12 cellular contexts compared by ENCODE assay signal in the genomic region with DNA sequence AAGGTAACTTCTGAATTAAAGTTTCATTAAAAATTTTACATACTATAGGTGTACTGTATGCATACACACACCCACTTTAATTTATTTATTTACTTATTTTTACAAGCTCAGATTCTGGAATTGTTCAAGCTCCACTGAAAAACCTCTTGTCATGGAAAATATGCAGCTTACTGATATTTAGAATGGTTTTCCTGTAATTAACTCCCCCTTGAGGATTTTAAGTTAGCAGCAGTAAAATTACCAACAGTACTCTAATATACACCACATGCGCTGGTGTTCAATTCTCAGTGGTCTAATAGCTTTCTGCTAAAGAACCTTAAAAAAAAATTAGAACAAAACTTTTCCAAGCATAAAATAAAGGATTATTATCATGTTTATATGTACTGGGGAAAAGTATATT. TPM values are rescaled to one million over a fixed set of nuclear protein-coding genes. Genes with fewer than 3 reads are reported as not detected.
DNase-seq lines count a peak whose midpoint lies in the region; ATAC-seq and TF ChIP-seq lines count a peak whose summit lies in the region.
"Had no signal": no experiment of that assay in that cellular context is flagged by ENCODE, and none has a peak within 500 bp of the region (broad histone marks: within the 10 kb centered on the region; RNA-seq: fewer than 3 reads in every experiment).

No MANE protein-coding gene starts in this region.

- H3K9me3 ChIP-seq in left ventricle myocardium inferior (replicated peaks) (no peaks in the 10 kb centered on the region), PC-9 (ENCODE audit: insufficient read depth, low read depth) (no peaks in the 10 kb centered on the region)

- no peaks in the 10 kb centered on the region for H3K27me3 ChIP-seq in left ventricle myocardium inferior (ENCODE audit: low read depth)
- H3K27me3 ChIP-seq in PC-9 (ENCODE audit: insufficient read depth, low read depth) = no peaks in the 10 kb centered on the region

- no peaks in the 10 kb centered on the region for H3K9me2 ChIP-seq in PC-9 (ENCODE audit: insufficient read depth)

- no peak overlapping the region for H3K27ac Mint-ChIP-seq in activated naive CD4-positive, alpha-beta T cell treated with anti-CD3 and anti-CD28 coated beads, Interleukin-2, amount 10 ng/mL, durations not matched to agents 7 days and 5 days
- H3K27ac Mint-ChIP-seq: stimulated activated naive CD8-positive, alpha-beta T cell treated with anti-CD3 and anti-CD28 coated beads, Interleukin-15, Interleukin-2, amounts not matched to agents 100 ng/mL and 50 ng/mL, for 24 hours had no signal

- no peaks in the 10 kb centered on the region for H3K27me3 Mint-ChIP-seq in activated naive CD4-positive, alpha-beta T cell treated with anti-CD3 and anti-CD28 coated beads, Interleukin-2, amount 10 ng/mL, durations not matched to agents 7 days and 5 days
- H3K27me3 Mint-ChIP-seq: stimulated activated naive CD8-positive, alpha-beta T cell treated with anti-CD3 and anti-CD28 coated beads, Interleukin-15, Interleukin-2, amounts not matched to agents 100 ng/mL and 50 ng/mL, for 24 hours had no signal

- H3K9me3 Mint-ChIP-seq in activated naive CD4-positive, alpha-beta T cell treated with anti-CD3 and anti-CD28 coated beads, Interleukin-2, amount 10 ng/mL, durations not matched to agents 7 days and 5 days = no peaks in the 10 kb centered on the region
- H3K9me3 Mint-ChIP-seq: stimulated activated naive CD8-positive, alpha-beta T cell treated with anti-CD3 and anti-CD28 coated beads, Interleukin-15, Interleukin-2, amounts not matched to agents 100 ng/mL and 50 ng/mL, for 24 hours had no signal

- DNase-seq in left ventricle myocardium inferior (no peak), Right ventricle myocardium inferior (ENCODE audit: missing footprints) (no peak), RKO (ENCODE audit: low spot score) (peak; percentile 22), fibroblast of pulmonary artery (ENCODE audit: low read depth) (peak; percentile 50), PC-9 (no peak), GM19238 (ENCODE audit: insufficient read length, low spot score) (no peak)
- no peak for DNase-seq in activated CD8-positive, alpha-beta memory T cell treated with anti-CD3 and anti-CD28 coated beads, Interleukin-2, amount 50 U/mL, for 48 hours
- no peak for DNase-seq in activated naive CD4-positive, alpha-beta T cell treated with anti-CD3 and anti-CD28 coated beads, Interleukin-2, amount 10 ng/mL, durations not matched to agents 7 days and 5 days
- DNase-seq: SHP77 treated with DMSO at 0.1 percent for 48 hours had no signal

- H3K4me1 ChIP-seq in left ventricle myocardium inferior = no peaks in the 10 kb centered on the region
- H3K4me1 ChIP-seq in PC-9 (replicated peaks; ENCODE audit: insufficient read depth) = no peaks in the 10 kb centered on the region

- H3K4me2 ChIP-seq in PC-9 = no peak overlapping the region

- CTCF ChIA-PET in PC-9 (lab: Charles Lee) = no interaction called here
- CTCF ChIA-PET in activated naive CD4-positive, alpha-beta T cell treated with anti-CD3 and anti-CD28 coated beads, Interleukin-2, amount 10 ng/mL, durations not matched to agents 7 days and 5 days (lab: Charles Lee) = no interaction called here

- intact Hi-C loops in left ventricle myocardium inferior (cut with micrococcal nuclease) (no loop called here), Right ventricle myocardium inferior (cut with DNase I) (no loop called here), PC-9 (cut with micrococcal nuclease; ENCODE audit: unreplicated experiment) (loop anchor here (5.0 kb wide), 1 partner anchor 297 kb away; no protein-coding TSS in a partner anchor)

- H3K36me3 ChIP-seq in left ventricle myocardium inferior (peaks cover 8% of the 10 kb centered on the region), PC-9 (ENCODE audit: low read depth) (no peaks in the 10 kb centered on the region)

- POLR2A ChIA-PET in PC-9 (lab: Charles Lee; ENCODE audit: unreplicated experiment) = interaction anchor here (0.7 kb wide), 1 partner anchor 568 kb away, joined by 9 read pairs; no protein-coding TSS in a partner anchor

- no peak for ATAC-seq in Right ventricle myocardium inferior

- H3K79me2 ChIP-seq in PC-9 (ENCODE audit: low read depth) = no peaks in the 10 kb centered on the region

- H3K27ac ChIP-seq in left ventricle myocardium inferior (replicated peaks) (no peak overlapping the region), PC-9 (no peak overlapping the region)

- H3K36me3 Mint-ChIP-seq in activated naive CD4-positive, alpha-beta T cell treated with anti-CD3 and anti-CD28 coated beads, Interleukin-2, amount 10 ng/mL, durations not matched to agents 7 days and 5 days = peaks cover 8% of the 10 kb centered on the region

- TF ChIP-seq CTCF in left ventricle myocardium inferior (IDR thresholded peaks at IDR 0.05; ENCODE audit: borderline replicate concordance) = peak; percentile 30
- peak; percentile 33 for TF ChIP-seq CTCF in fibroblast of pulmonary artery (IDR thresholded peaks at IDR 0.05; ENCODE audit: low read length, missing control alignments)
- no peak; the same call in 1 of the 2 replicates for TF ChIP-seq CTCF in PC-9 (conservative IDR thresholded peaks at IDR 0.05)

- H2AFZ ChIP-seq in PC-9 = no peak overlapping the region

- H4K20me1 ChIP-seq in PC-9 (ENCODE audit: insufficient read depth) = no peaks in the 10 kb centered on the region

- no peak overlapping the region for H3K4me3 ChIP-seq in left ventricle myocardium inferior
- H3K4me3 ChIP-seq in fibroblast of pulmonary artery (replicated peaks; ENCODE audit: low read depth, low read length) = no peak overlapping the region
- no peak overlapping the region for H3K4me3 ChIP-seq in PC-9

- no TSS peak for BruUV-seq in PC-9 (replicated peaks; lab: Mats Ljungman, UMichigan)

- H3F3A ChIP-seq in PC-9 (ENCODE audit: insufficient read depth, low read depth) = no peaks in the 10 kb centered on the region

- peaks cover 2% of the 10 kb centered on the region for H3K4me1 Mint-ChIP-seq in activated naive CD4-positive, alpha-beta T cell treated with anti-CD3 and anti-CD28 coated beads, Interleukin-2, amount 10 ng/mL, durations not matched to agents 7 days and 5 days

- no peak overlapping the region for H3K4me3 Mint-ChIP-seq in activated naive CD4-positive, alpha-beta T cell treated with anti-CD3 and anti-CD28 coated beads, Interleukin-2, amount 10 ng/mL, durations not matched to agents 7 days and 5 days
- H3K4me3 Mint-ChIP-seq: stimulated activated naive CD8-positive, alpha-beta T cell treated with anti-CD3 and anti-CD28 coated beads, Interleukin-15, Interleukin-2, amounts not matched to agents 100 ng/mL and 50 ng/mL, for 24 hours had no signal

RNA-seq across cellular contexts. Expression of a gene that starts 12.0 kb away (rescaled TPM):
- total RNA-seq in left ventricle myocardium inferior (0.11 TPM), Right ventricle myocardium inferior (not detected), PC-9 (2021) (not detected in 2 replicates)
- total RNA-seq: activated CD8-positive, alpha-beta memory T cell treated with anti-CD3 and anti-CD28 coated beads for 36 hours; bronchial epithelial cell had no signal

Comparison
In these comparisons a context has a peak if more than half of its experiments do, and no peak if none do; other contexts are left out.
1. DNase-seq: peak in RKO (single experiment) and fibroblast of pulmonary artery (single experiment); none in left ventricle myocardium inferior (single experiment), Right ventricle myocardium inferior (single experiment), activated CD8-positive, alpha-beta memory T cell treated with anti-CD3 and anti-CD28 coated beads, Interleukin-2, amount 50 U/mL, for 48 hours (single experiment), PC-9 (0 of 2), GM19238 (single experiment) and activated naive CD4-positive, alpha-beta T cell treated with anti-CD3 and anti-CD28 coated beads, Interleukin-2, amount 10 ng/mL, durations not matched to agents 7 days and 5 days (single experiment).